In genomic region chr19:39244410-39245100, GRCh38 we compare ENCODE assay signal across 17 cellular contexts. TPM values are rescaled to one million over a fixed set of nuclear protein-coding genes. Genes with fewer than 3 reads are reported as not detected.
DNase-seq lines count a peak whose midpoint lies in the region; ATAC-seq, FAIRE-seq and TF ChIP-seq lines count a peak whose summit lies in the region.
"Not testable (repeated sequence)": the region's sequence is repeated elsewhere in the genome, so short reads cannot be mapped to it uniquely, and the experiment has no call there.
"Had no signal": no experiment of that assay in that cellular context is flagged by ENCODE, and none has a peak within 500 bp of the region (broad histone marks: within the 10 kb centered on the region; RNA-seq: fewer than 3 reads in every experiment).

Gene IFNL3 (minus strand): TSS chr19:39245006. CDS start chr19:39244967, 39 bp downstream.

- not testable (repeated sequence) for H3K27me3 Mint-ChIP-seq in activated CD4-positive, alpha-beta T cell treated with anti-CD3 and anti-CD28 coated beads, Interleukin-2, amount 10 ng/mL, durations not matched to agents 7 days and 5 days

- not testable (repeated sequence) for H3K4me3 Mint-ChIP-seq in activated CD4-positive, alpha-beta T cell treated with anti-CD3 and anti-CD28 coated beads, Interleukin-2, amount 10 ng/mL, durations not matched to agents 7 days and 5 days

- TF ChIP-seq CTCF in A549 (IDR thresholded peaks at IDR 0.05); HCT116 (IDR thresholded peaks at IDR 0.05 in 2 of 3, conservative IDR thresholded peaks at IDR 0.05 in 1 of 3; ENCODE audit: borderline replicate concordance in 1 of 3, insufficient read depth in 1 of 3, low read depth in 2 of 3, low read length in 2 of 3); K562 (IDR thresholded peaks at IDR 0.05 in 2 of 3, conservative IDR thresholded peaks at IDR 0.05 in 1 of 3; ENCODE audit: insufficient read depth in 2 of 3, low read depth in 1 of 3, low read length in 3 of 3); HepG2 (CRISPR knock-in tag; IDR thresholded peaks at IDR 0.05): not testable (repeated sequence)

- in situ Hi-C loops in K562 (cut with MboI); HepG2 (cut with HindIII; ENCODE audit: extremely low pct_ligation_motif_present, low pct_unique_long_range_greater_than_20kb): not testable (repeated sequence)

- peak; percentile 89 for FAIRE-seq in A549 (lab: Jason Lieb, UNC)
- peak; percentile 31 for FAIRE-seq in HTR-8/SVneo (lab: Jason Lieb, UNC)
- FAIRE-seq in K562 (lab: Jason Lieb, UNC); HepG2 (lab: Jason Lieb, UNC): not testable (repeated sequence)
- FAIRE-seq in urothelium cell line (lab: Jason Lieb, UNC), result peak; percentile 90

- H4K20me1 ChIP-seq in HCT116 (ENCODE audit: insufficient read depth); K562 (replicated peaks; ENCODE audit: control insufficient read depth, insufficient read depth, low read length); HepG2 (ENCODE audit: insufficient read depth, low read length): not testable (repeated sequence)

- H3K9me2 ChIP-seq in HCT116 (ENCODE audit: insufficient read depth), result not testable (repeated sequence)

- not testable (repeated sequence) for H3K4me3 ChIP-seq in A549; HCT116 (replicated peaks in 1 of 2; ENCODE audit: low read depth in 1 of 2, low read length in 2 of 2); K562; HepG2 (replicated peaks in 1 of 3; ENCODE audit: insufficient read depth in 1 of 3, low read depth in 2 of 3, low read length in 3 of 3)

- not testable (repeated sequence) for H3K9ac ChIP-seq in HCT116 (ENCODE audit: low read length); K562 (ENCODE audit: insufficient read depth in 1 of 2, low read depth in 2 of 2, low read length in 2 of 2); HepG2 (ENCODE audit: insufficient read depth, low read depth, low read length)

- not testable (repeated sequence) for H3K27me3 ChIP-seq in HCT116 (ENCODE audit: insufficient read depth, low read length); K562 (ENCODE audit: control insufficient read depth in 2 of 2, insufficient read depth in 2 of 2, low read length in 2 of 2); HepG2 (ENCODE audit: control insufficient read depth in 1 of 2, insufficient read depth in 2 of 2, low read length in 2 of 2)

- not testable (repeated sequence) for H3K36me3 Mint-ChIP-seq in activated CD4-positive, alpha-beta T cell treated with anti-CD3 and anti-CD28 coated beads, Interleukin-2, amount 10 ng/mL, durations not matched to agents 7 days and 5 days (ENCODE audit: low read depth)

- intact Hi-C loops in HCT116 (cut with micrococcal nuclease); K562 (cut with micrococcal nuclease); HepG2 (cut with micrococcal nuclease; ENCODE audit: unreplicated experiment): not testable (repeated sequence)

- H3K9me3 ChIP-seq in A549; HCT116 (ENCODE audit: control insufficient read depth in 1 of 2, insufficient read depth in 1 of 2, low read depth in 1 of 2, low read length in 2 of 2); K562 (replicated peaks; ENCODE audit: control insufficient read depth, insufficient read depth, low read depth, low read length); HepG2 (ENCODE audit: low read length): not testable (repeated sequence)

- H3K4me1 ChIP-seq in A549; HCT116 (ENCODE audit: control insufficient read depth in 1 of 2, insufficient read depth in 2 of 2, low read length in 2 of 2); HepG2 (ENCODE audit: insufficient read depth, low read length): not testable (repeated sequence)
- peaks cover 0 to 22% of the 10 kb centered on the region in 2 experiments; a peak in 2 of 5 replicates for H3K4me1 ChIP-seq in K562 (replicated peaks in 1 of 2; ENCODE audit: control insufficient read depth in 2 of 2, insufficient read depth in 2 of 2, low read length in 2 of 2)

- H3K9me1 ChIP-seq in K562 (ENCODE audit: control insufficient read depth, insufficient read depth, low read length), result not testable (repeated sequence)

- not testable (repeated sequence) for H2AFZ ChIP-seq in HCT116 (ENCODE audit: low read depth, low read length, poor library complexity, severe bottlenecking); K562 (ENCODE audit: low read depth, low read length); HepG2 (ENCODE audit: low read length)

- H3K79me2 ChIP-seq in HCT116 (ENCODE audit: insufficient read depth, low read length); K562 (ENCODE audit: control insufficient read depth, insufficient read depth, low read length); HepG2 (ENCODE audit: insufficient read depth, low read length): not testable (repeated sequence)

- not testable (repeated sequence) for BruUV-seq in HCT116 (replicated peaks; lab: Mats Ljungman, UMichigan); K562 (replicated peaks; lab: Mats Ljungman, UMichigan); HepG2 (replicated peaks; lab: Mats Ljungman, UMichigan)

- H3K36me3 ChIP-seq in HCT116 (ENCODE audit: control insufficient read depth in 1 of 2, insufficient read depth in 2 of 2, low read length in 2 of 2); K562 (ENCODE audit: control insufficient read depth, insufficient read depth, low read length); HepG2 (replicated peaks in 1 of 2; ENCODE audit: control insufficient read depth in 1 of 2, insufficient read depth in 2 of 2, low read length in 2 of 2): not testable (repeated sequence)

- RAD21 ChIA-PET in HCT116 (lab: Charles Lee; ENCODE audit: low non-redundant PET in 1 of 2, low total read pairs in 2 of 2, uncharacterized antibody in 2 of 2, unreplicated experiment in 2 of 2), result not testable (repeated sequence)

- not testable (repeated sequence) for H3K27ac ChIP-seq in A549; HCT116 (ENCODE audit: low read depth, low read length); K562 (ENCODE audit: extremely low read depth, low read depth, low read length); HepG2 (ENCODE audit: extremely low read length, insufficient read depth, low read length)

- CTCF ChIA-PET in A549 (lab: Yijun Ruan, JAX), result interaction anchor here (1.6 kb wide), 1 partner anchor 33 kb away, joined by 3 read pairs; no protein-coding TSS in a partner anchor
- CTCF ChIA-PET in HCT116 (lab: Charles Lee); activated CD4-positive, alpha-beta T cell treated with anti-CD3 and anti-CD28 coated beads, Interleukin-2, amount 10 ng/mL, durations not matched to agents 7 days and 5 days (lab: Charles Lee); K562 (lab: Yijun Ruan, JAX; ENCODE audit: low intra/inter-chr PET ratio); HepG2 (lab: Yijun Ruan, JAX; ENCODE audit: low intra/inter-chr PET ratio, low total read pairs): not testable (repeated sequence)

- 76% methylated on average over 12 of the region's 12 CpGs for WGBS in A549 (ENCODE audit: missing lambda C conversion rate)
- WGBS in K562 (ENCODE audit: insufficient coverage, low coverage, missing lambda C conversion rate), result 33% methylated on average over 3 of the region's 12 CpGs
- WGBS in HepG2 (ENCODE audit: low lambda C conversion rate), result no CpG with 5 or more reads among the region's 12 CpGs

- not testable (repeated sequence) for H3K4me2 ChIP-seq in A549; HCT116 (ENCODE audit: low read length); K562 (ENCODE audit: insufficient read depth, low read length); HepG2 (ENCODE audit: low read depth, low read length)

- not testable (repeated sequence) for DNase-seq in A549 (ENCODE audit: low read depth in 1 of 2, low spot score in 1 of 2); HCT116 (ENCODE audit: low read depth, low spot score); HTR-8/SVneo (ENCODE audit: insufficient read length, low spot score); activated CD4-positive, alpha-beta T cell treated with anti-CD3 and anti-CD28 coated beads, Interleukin-2, amount 10 ng/mL, durations not matched to agents 7 days and 5 days; K562 (ENCODE audit: extremely low read depth in 1 of 4, low spot score in 3 of 4); HepG2 (ENCODE audit: low spot score); urothelium cell line (ENCODE audit: low spot score)

- H3K27ac Mint-ChIP-seq in activated CD4-positive, alpha-beta T cell treated with anti-CD3 and anti-CD28 coated beads, Interleukin-2, amount 10 ng/mL, durations not matched to agents 7 days and 5 days, result peak within 1 kb of the TSS; percentile 27

- POLR2A ChIA-PET in A549 (lab: Yijun Ruan, JAX); HCT116 (lab: Charles Lee); K562 (lab: Yijun Ruan, JAX); HepG2 (lab: Yijun Ruan, JAX): not testable (repeated sequence)
- POLR2A ChIA-PET in activated CD4-positive, alpha-beta T cell treated with anti-CD3 and anti-CD28 coated beads, Interleukin-2, amount 10 ng/mL, durations not matched to agents 7 days and 5 days (lab: Charles Lee), result interaction anchor here (0.6 kb wide), 1 partner anchor 217 kb away, joined by 8 read pairs; no protein-coding TSS in a partner anchor

- not testable (repeated sequence) for H3K4me1 Mint-ChIP-seq in activated CD4-positive, alpha-beta T cell treated with anti-CD3 and anti-CD28 coated beads, Interleukin-2, amount 10 ng/mL, durations not matched to agents 7 days and 5 days

- ATAC-seq in A549, result peak; percentile 9 to 12; a peak in 3 of 6 replicates
- peak; percentile 5; the same call in 1 of the 2 replicates for ATAC-seq in HCT116
- ATAC-seq in K562, result peak; percentile 18; the same call in 2 of the 3 replicates
- ATAC-seq in HepG2, result peak; percentile 14; the same call in 1 of the 3 replicates

- not testable (repeated sequence) for H3K9me3 Mint-ChIP-seq in activated CD4-positive, alpha-beta T cell treated with anti-CD3 and anti-CD28 coated beads, Interleukin-2, amount 10 ng/mL, durations not matched to agents 7 days and 5 days

- not testable (repeated sequence) for TF ChIP-seq RAD21 in A549 (conservative IDR thresholded peaks at IDR 0.05 in 1 of 2, IDR thresholded peaks at IDR 0.05 in 1 of 2); HCT116 (IDR thresholded peaks at IDR 0.05; ENCODE audit: low read depth); K562 (CRISPR knock-in tag; conservative IDR thresholded peaks at IDR 0.05 in 1 of 2, IDR thresholded peaks at IDR 0.05 in 1 of 2); HepG2 (CRISPR knock-in tag; IDR thresholded peaks at IDR 0.05)

- TF ChIP-seq EP300 in A549 (IDR thresholded peaks at IDR 0.05); K562 (IDR thresholded peaks at IDR 0.05; ENCODE audit: low read length); HepG2 (IDR thresholded peaks at IDR 0.05; ENCODE audit: low read depth in 2 of 2, low read length in 2 of 2); HepG2 (CRISPR knock-in tag; IDR thresholded peaks at IDR 0.05; ENCODE audit: borderline replicate concordance): not testable (repeated sequence)

- TF ChIP-seq POLR2A in A549 (IDR thresholded peaks at IDR 0.05; ENCODE audit: low read length); HCT116 (IDR thresholded peaks at IDR 0.05; ENCODE audit: borderline replicate concordance, extremely low read depth, insufficient read depth, insufficient read length); K562 (conservative IDR thresholded peaks at IDR 0.05); HepG2 (IDR thresholded peaks at IDR 0.05; ENCODE audit: insufficient read depth in 1 of 2, low read depth in 2 of 2, low read length in 2 of 2): not testable (repeated sequence)

RNA-seq across cellular contexts. Expression of gene IFNL3, which starts in this region (rescaled TPM):
- polyA plus RNA-seq in A549 (2011; rRNA removed), result not detected in 2 replicates
- polyA plus RNA-seq in A549 (2012; cell fraction: cytosol; rRNA removed), result not detected in 2 replicates
- not detected in 2 replicates for polyA plus RNA-seq in A549 (2012; cell fraction: nucleus; rRNA removed)
- not detected in 3 replicates for polyA plus RNA-seq in A549 (2017; fragmentation: RNase III; extraction: RNeasy Plus Mini Kit Qiagen cat#74134 plus additional on column Dnase treatment)
- not detected in 2 replicates for polyA minus RNA-seq in A549 (2011; rRNA and poly(A)+ RNA removed)
- not detected for total RNA-seq in HCT116 (2021; ENCODE audit: unreplicated experiment)
- polyA plus RNA-seq in HCT116 (2012), result not detected in 2 replicates
- not detected for total RNA-seq in activated CD4-positive, alpha-beta T cell treated with anti-CD3 and anti-CD28 coated beads, Interleukin-2, amount 10 ng/mL, durations not matched to agents 7 days and 5 days
- total RNA-seq in K562 (2011; cell fraction: chromatin; rRNA removed; ENCODE audit: low replicate concordance), result not detected in 2 replicates
- total RNA-seq in K562 (2011; cell fraction: nucleolus; rRNA removed), result not detected in 2 replicates
- not detected in 2 replicates for total RNA-seq in K562 (2011; cell fraction: nucleoplasm; rRNA removed)
- not detected in 2 replicates for total RNA-seq in K562 (2014; rRNA removed)
- not detected in 2 replicates for total RNA-seq in K562 (2014; rRNA removed; fragmentation: Illumina TruSeq; extraction: Trizol)
- not detected in 2 replicates for total RNA-seq in K562 (2015; rRNA removed; fragmentation: Illumina TruSeq; extraction: Trizol)
- total RNA-seq in K562 (2021), result not detected in 2 replicates
- polyA plus RNA-seq in K562 (2011; rRNA removed), result not detected in 2 replicates
- polyA plus RNA-seq in K562 (2011; cell fraction: cytosol; rRNA removed), result not detected in 2 replicates
- not detected in 2 replicates for polyA plus RNA-seq in K562 (2011; cell fraction: nucleus; rRNA removed)
- polyA plus RNA-seq in K562 (2012), result not detected in 2 replicates
- not detected in 2 replicates for polyA plus RNA-seq in K562 (2014; fragmentation: Illumina TruSeq; extraction: Trizol)
- polyA plus RNA-seq in K562 (2014; fragmentation: Nextera tagmentation; extraction: Ambion mirVana), result not detected
- not detected in 2 replicates for polyA plus RNA-seq in K562 (2014; rRNA removed)
- not detected in 2 replicates for polyA minus RNA-seq in K562 (2011; rRNA and poly(A)+ RNA removed)
- polyA minus RNA-seq in K562 (2011; cell fraction: cytosol; rRNA and poly(A)+ RNA removed), result not detected in 2 replicates
- not detected in 2 replicates for polyA minus RNA-seq in K562 (2011; cell fraction: nucleus; rRNA and poly(A)+ RNA removed)
- not detected in 2 replicates for total RNA-seq in HepG2 (2016; rRNA removed; fragmentation: Illumina TruSeq; extraction: Trizol)
- total RNA-seq in HepG2 (2016; cell fraction: cytosol; rRNA removed; fragmentation: Illumina TruSeq; extraction: Trizol; ENCODE audit: low read depth), result not detected in 2 replicates
- total RNA-seq in HepG2 (2016; cell fraction: insoluble cytoplasmic fraction; rRNA removed; fragmentation: Illumina TruSeq; extraction: Trizol), result not detected in 2 replicates
- total RNA-seq in HepG2 (2016; cell fraction: membrane; rRNA removed; fragmentation: Illumina TruSeq; extraction: Trizol), result not detected in 2 replicates
- total RNA-seq in HepG2 (2016; cell fraction: nucleus; rRNA removed; fragmentation: Illumina TruSeq; extraction: Trizol), result not detected in 2 replicates
- not detected in 2 replicates for polyA plus RNA-seq in HepG2 (2011; rRNA removed)
- not detected in 2 replicates for polyA plus RNA-seq in HepG2 (2011; cell fraction: cytosol; rRNA removed)
- not detected in 2 replicates for polyA plus RNA-seq in HepG2 (2011; cell fraction: nucleus; rRNA removed)
- not detected in 2 replicates for polyA plus RNA-seq in HepG2 (2012)
- polyA plus RNA-seq in HepG2 (2016; cell fraction: cytosol; fragmentation: Illumina TruSeq; extraction: Trizol; ENCODE audit: low read depth), result not detected in 2 replicates
- polyA plus RNA-seq in HepG2 (2016; cell fraction: insoluble cytoplasmic fraction; fragmentation: Illumina TruSeq; extraction: Trizol; ENCODE audit: low read depth), result not detected in 2 replicates
- polyA plus RNA-seq in HepG2 (2016; cell fraction: membrane; fragmentation: Illumina TruSeq; extraction: Trizol; ENCODE audit: low read depth), result not detected in 2 replicates
- polyA plus RNA-seq in HepG2 (2016; cell fraction: nucleus; fragmentation: Illumina TruSeq; extraction: Trizol; ENCODE audit: insufficient read depth, low read depth), result not detected in 2 replicates
- polyA minus RNA-seq in HepG2 (2011; rRNA and poly(A)+ RNA removed; ENCODE audit: low replicate concordance), result not detected in 2 replicates
- not detected in 2 replicates for polyA minus RNA-seq in HepG2 (2011; cell fraction: cytosol; rRNA and poly(A)+ RNA removed)
- polyA minus RNA-seq in HepG2 (2011; cell fraction: nucleus; rRNA and poly(A)+ RNA removed), result not detected in 2 replicates
- total RNA-seq: A172; A673; CD4-positive, alpha-beta memory T cell; CD4-positive, CD25-positive, alpha-beta regulatory T cell; CD8-positive, alpha-beta memory T cell; Daoy; G401; GM12878 had no signal
- polyA plus RNA-seq: AG04450; CD14-positive monocyte; CD4-positive, alpha-beta memory T cell; CD4-positive, CD25-positive, alpha-beta regulatory T cell; CD8-positive, alpha-beta memory T cell; GM12878 had no signal

Comparison
In these comparisons a context has a peak if more than half of its experiments do, and no peak if none do; other contexts are left out.
1. Peak in ATAC-seq in A549; RNA of the gene not detected or under 1 TPM.
2. Peak in ATAC-seq in HCT116; RNA of the gene not detected or under 1 TPM.
3. Peak in ATAC-seq in K562; RNA of the gene not detected or under 1 TPM.
4. Peak in ATAC-seq in HepG2; RNA of the gene not detected or under 1 TPM.